29 cellular contexts compared by ENCODE assay signal in the genomic region with DNA sequence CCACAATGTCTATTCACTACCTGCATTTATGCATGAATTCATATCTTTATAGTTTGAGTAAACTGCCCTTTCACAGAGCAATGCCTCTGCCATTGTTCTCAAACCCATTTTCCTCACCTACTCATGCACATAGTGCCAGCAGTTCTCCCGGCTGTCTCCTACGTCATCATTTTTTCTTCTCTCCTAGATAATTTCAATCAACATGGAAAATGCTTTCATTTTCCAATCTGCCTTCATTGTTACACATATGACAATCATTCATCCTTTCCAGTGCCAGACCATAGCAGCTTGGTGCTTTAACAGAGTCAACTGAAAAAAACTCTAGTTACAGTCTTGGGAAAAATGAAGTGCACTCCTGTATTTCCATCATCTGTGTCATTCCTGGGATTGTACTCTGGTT.
"Had no signal": no experiment of that assay in that cellular context is flagged by ENCODE, and none has a peak within 500 bp of the region (broad histone marks: within the 10 kb centered on the region; RNA-seq: fewer than 3 reads in every experiment).

No MANE protein-coding gene starts in this region.

- DNase-seq: stimulated activated CD4-positive, alpha-beta T cell treated with anti-CD3 and anti-CD28 coated beads, Interleukin-2, amount 100 ng/mL, for 48 hours; stimulated activated CD4-positive, alpha-beta T cell treated with anti-CD3 and anti-CD28 coated beads, Interleukin-4, amount 100 ng/mL, for 1 hour; stimulated activated CD4-positive, alpha-beta T cell treated with anti-CD3 and anti-CD28 coated beads, Interleukin-4, amount 100 ng/mL, for 24 hours; stimulated activated CD4-positive, alpha-beta T cell treated with anti-CD3 and anti-CD28 coated beads, Interleukin-4, amount 100 ng/mL, for 4 hours; stimulated activated CD8-positive, alpha-beta memory T cell treated with anti-CD3 and anti-CD28 coated beads, Interleukin-4, amount 100 ng/mL, for 48 hours; stimulated activated naive B cell treated with anti-CD40 and anti-IgM and Interleukin-4, amounts not matched to agents 10 μg/mL and 1 μg/mL and 100 μg/mL, for 72 hours; stimulated activated naive CD4-positive, alpha-beta T cell; stimulated activated naive CD4-positive, alpha-beta T cell treated with Interleukin-2 at 50 U/mL for 16 hours; stimulated activated naive CD8-positive, alpha-beta T cell treated with anti-CD3 and anti-CD28 coated beads, Interleukin-15, amount 100 ng/mL, for 72 hours; stimulated activated naive CD8-positive, alpha-beta T cell treated with anti-CD3 and anti-CD28 coated beads, Interleukin-15, Interleukin-2, amounts not matched to agents 100 U/mL and 50 U/mL, for 24 hours; stomach; substantia nigra; testis; thyroid gland; tibial artery; transverse colon; trophoblast cell; upper lobe of left lung; upper lobe of right lung; uterus had no signal

- H3K4me3 Mint-ChIP-seq: stimulated activated effector memory CD8-positive, alpha-beta T cell treated with anti-CD3 and anti-CD28 coated beads, Interleukin-12 subunit alpha, Interleukin-12 subunit beta, amount 100 ng/mL, for 72 hours; stimulated activated memory B cell treated with anti-CD40 and anti-IgM and Interleukin-4, amounts not matched to agents 10 μg/mL and 1 μg/mL and 100 μg/mL, for 72 hours; stimulated activated naive B cell treated with anti-CD40 and anti-IgM and Interleukin-4, amounts not matched to agents 10 μg/mL and 1 μg/mL and 100 μg/mL, for 72 hours; stimulated activated naive CD8-positive, alpha-beta T cell treated with anti-CD3 and anti-CD28 coated beads, Interleukin-15, amount 100 ng/mL, for 72 hours; stimulated activated naive CD8-positive, alpha-beta T cell treated with anti-CD3 and anti-CD28 coated beads, Interleukin-15, Interleukin-2, amounts not matched to agents 100 ng/mL and 50 ng/mL, for 24 hours; type B pancreatic cell had no signal

- H3K27me3 Mint-ChIP-seq: stimulated activated memory B cell treated with anti-CD40 and anti-IgM and Interleukin-4, amounts not matched to agents 10 μg/mL and 1 μg/mL and 100 μg/mL, for 72 hours; stimulated activated naive B cell treated with anti-CD40 and anti-IgM and Interleukin-4, amounts not matched to agents 10 μg/mL and 1 μg/mL and 100 μg/mL, for 72 hours; stimulated activated naive CD8-positive, alpha-beta T cell treated with anti-CD3 and anti-CD28 coated beads, Interleukin-15, amount 100 ng/mL, for 72 hours; stimulated activated naive CD8-positive, alpha-beta T cell treated with anti-CD3 and anti-CD28 coated beads, Interleukin-15, Interleukin-2, amounts not matched to agents 100 ng/mL and 50 ng/mL, for 24 hours; type B pancreatic cell had no signal

- FAIRE-seq: urothelium cell line had no signal

- ATAC-seq: stimulated activated effector memory CD8-positive, alpha-beta T cell treated with anti-CD3 and anti-CD28 coated beads, Interleukin-12 subunit alpha, Interleukin-12 subunit beta, amount 100 ng/mL, for 72 hours; stimulated activated memory B cell treated with anti-CD40 and anti-IgM and Interleukin-4, amounts not matched to agents 10 μg/mL and 1 μg/mL and 100 μg/mL, for 72 hours; stimulated activated naive B cell treated with anti-CD40 and anti-IgM and Interleukin-4, amounts not matched to agents 10 μg/mL and 1 μg/mL and 100 μg/mL, for 72 hours; stimulated activated naive CD8-positive, alpha-beta T cell treated with anti-CD3 and anti-CD28 coated beads, Interleukin-15, amount 100 ng/mL, for 72 hours; stimulated activated naive CD8-positive, alpha-beta T cell treated with anti-CD3 and anti-CD28 coated beads, Interleukin-15, Interleukin-2, amounts not matched to agents 100 U/mL and 50 U/mL, for 24 hours; upper lobe of right lung had no signal

- H3K4me1 Mint-ChIP-seq: stimulated activated effector memory CD8-positive, alpha-beta T cell treated with anti-CD3 and anti-CD28 coated beads, Interleukin-12 subunit alpha, Interleukin-12 subunit beta, amount 100 ng/mL, for 72 hours; stimulated activated memory B cell treated with anti-CD40 and anti-IgM and Interleukin-4, amounts not matched to agents 10 μg/mL and 1 μg/mL and 100 μg/mL, for 72 hours; stimulated activated naive B cell treated with anti-CD40 and anti-IgM and Interleukin-4, amounts not matched to agents 10 μg/mL and 1 μg/mL and 100 μg/mL, for 72 hours; stimulated activated naive CD8-positive, alpha-beta T cell treated with anti-CD3 and anti-CD28 coated beads, Interleukin-15, amount 100 ng/mL, for 72 hours had no signal

- H3K4me1 ChIP-seq: stomach, suprapubic skin, testis, thyroid gland, tibial artery, tibial nerve, transverse colon, upper lobe of left lung, upper lobe of right lung, uterus, vagina had no signal

- H3K4me3 ChIP-seq: stomach, suprapubic skin, testis, thoracic aorta, thyroid gland, tibial artery, tibial nerve, transverse colon, upper lobe of left lung, upper lobe of right lung, uterus, vagina had no signal

- H3K36me3 ChIP-seq: stomach, suprapubic skin, thoracic aorta, thyroid gland, tibial artery, tibial nerve, transverse colon, upper lobe of left lung, upper lobe of right lung, uterus, vagina had no signal

- H3K27ac ChIP-seq: stomach, suprapubic skin, testis, thoracic aorta, thyroid gland, tibial artery, tibial nerve, transverse colon, upper lobe of left lung, upper lobe of right lung, uterus, vagina had no signal

- H3K9me3 ChIP-seq: suprapubic skin, testis, thoracic aorta, thyroid gland, tibial artery, tibial nerve, transverse colon, upper lobe of right lung, uterus, vagina had no signal

- H3K27ac Mint-ChIP-seq: stimulated activated effector memory CD8-positive, alpha-beta T cell treated with anti-CD3 and anti-CD28 coated beads, Interleukin-12 subunit alpha, Interleukin-12 subunit beta, amount 100 ng/mL, for 72 hours; stimulated activated memory B cell treated with anti-CD40 and anti-IgM and Interleukin-4, amounts not matched to agents 10 μg/mL and 1 μg/mL and 100 μg/mL, for 72 hours; stimulated activated naive B cell treated with anti-CD40 and anti-IgM and Interleukin-4, amounts not matched to agents 10 μg/mL and 1 μg/mL and 100 μg/mL, for 72 hours; stimulated activated naive CD8-positive, alpha-beta T cell treated with anti-CD3 and anti-CD28 coated beads, Interleukin-15, amount 100 ng/mL, for 72 hours; stimulated activated naive CD8-positive, alpha-beta T cell treated with anti-CD3 and anti-CD28 coated beads, Interleukin-15, Interleukin-2, amounts not matched to agents 100 ng/mL and 50 ng/mL, for 24 hours; type B pancreatic cell had no signal

- H3K9me3 Mint-ChIP-seq: type B pancreatic cell had no signal

- H3K27me3 ChIP-seq: stomach, suprapubic skin, testis, thyroid gland, tibial artery, tibial nerve, transverse colon, upper lobe of left lung, upper lobe of right lung, uterus, vagina had no signal

- H3K36me3 Mint-ChIP-seq: stimulated activated effector memory CD8-positive, alpha-beta T cell treated with anti-CD3 and anti-CD28 coated beads, Interleukin-12 subunit alpha, Interleukin-12 subunit beta, amount 100 ng/mL, for 72 hours; stimulated activated memory B cell treated with anti-CD40 and anti-IgM and Interleukin-4, amounts not matched to agents 10 μg/mL and 1 μg/mL and 100 μg/mL, for 72 hours; stimulated activated naive B cell treated with anti-CD40 and anti-IgM and Interleukin-4, amounts not matched to agents 10 μg/mL and 1 μg/mL and 100 μg/mL, for 72 hours; type B pancreatic cell had no signal
